In genomic region chr2:129927696-129928095, GRCh38 we compare ENCODE assay signal across 35 cellular contexts. TPM values are rescaled to one million over a fixed set of nuclear protein-coding genes. Genes with fewer than 3 reads are reported as not detected.
"Had no signal": no experiment of that assay in that cellular context is flagged by ENCODE, and none has a peak within 500 bp of the region (broad histone marks: within the 10 kb centered on the region; RNA-seq: fewer than 3 reads in every experiment).

No MANE protein-coding gene starts in this region.

- H3K4me1 Mint-ChIP-seq: activated CD4-positive, alpha-beta T cell treated with anti-CD3 and anti-CD28 coated beads, Interleukin-2, amount 10 ng/mL, durations not matched to agents 24 days and 14 days; central memory CD8-positive, alpha-beta T cell had no signal

- H3K36me3 ChIP-seq: adrenal gland, brain microvascular endothelial cell, esophagus squamous epithelium, gastroesophageal sphincter had no signal

- H3K27ac Mint-ChIP-seq: activated CD4-positive, alpha-beta memory T cell treated with anti-CD3 and anti-CD28 coated beads for 36 hours; activated CD4-positive, alpha-beta T cell treated with anti-CD3 and anti-CD28 coated beads for 36 hours; activated CD4-positive, alpha-beta T cell treated with anti-CD3 and anti-CD28 coated beads, Interleukin-2, amount 10 ng/mL, durations not matched to agents 24 days and 14 days; activated CD8-positive, alpha-beta memory T cell treated with anti-CD3 and anti-CD28 coated beads, Interleukin-2, amount 10 ng/mL, durations not matched to agents 7 days and 5 days; activated CD8-positive, alpha-beta T cell treated with anti-CD3 and anti-CD28 coated beads, Interleukin-2, amount 10 ng/mL, durations not matched to agents 7 days and 5 days; activated naive CD4-positive, alpha-beta T cell treated with anti-CD3 and anti-CD28 coated beads for 36 hours; activated naive CD4-positive, alpha-beta T cell treated with anti-CD3 and anti-CD28 coated beads, Interleukin-2, amount 50 U/mL, for 24 hours; activated naive CD8-positive, alpha-beta T cell treated with anti-CD3 and anti-CD28 coated beads for 36 hours; activated naive CD8-positive, alpha-beta T cell treated with anti-CD3 and anti-CD28 coated beads, Interleukin-2, amount 50 U/mL, for 24 hours; activated T-helper 1 cell treated with anti-CD3 and anti-CD28 coated beads, Interleukin-12 subunit alpha, Interleukin-12 subunit beta, Interleukin-2, Interleukin-4 antibody, amounts not matched to agents 30 ng/mL and 10 ng/mL and 1 ng/mL, durations not matched to agents 14 hours and 24 hours and 36 hours; activated T-helper 2 cell treated with anti-CD3 and anti-CD28 coated beads, Interferon-gamma antibody, Interleukin-2, Interleukin-4, amounts not matched to agents 10 μg/mL and 5 μg/mL and 100 μg/mL, durations not matched to agents 14 hours and 24 hours and 36 hours; dendritic cell treated with granulocyte-macrophage colony-stimulating factor and Interleukin-4, amounts not matched to agents 40 ng/mL and 50 ng/mL, for 4 days; effector memory CD8-positive, alpha-beta T cell had no signal

- DNase-seq: activated CD4-positive, alpha-beta memory T cell treated with anti-CD3 and anti-CD28 coated beads for 36 hours; activated CD4-positive, alpha-beta T cell treated with anti-CD3 and anti-CD28 coated beads for 36 hours; activated CD4-positive, alpha-beta T cell treated with anti-CD3 and anti-CD28 coated beads, Interleukin-2, amount 10 ng/mL, durations not matched to agents 24 days and 14 days; activated CD4-positive, CD25-positive, alpha-beta regulatory T cell; activated CD4-positive, CD25-positive, alpha-beta regulatory T cell treated with anti-CD3 and anti-CD28 coated beads, Interleukin-2, amount 50 U/mL, for 72 hours; activated CD8-positive, alpha-beta memory T cell treated with anti-CD3 and anti-CD28 coated beads, Interleukin-2, amount 10 ng/mL, durations not matched to agents 7 days and 5 days; activated CD8-positive, alpha-beta memory T cell treated with anti-CD3 and anti-CD28 coated beads, Interleukin-2, amount 50 U/mL, for 4 hours; activated CD8-positive, alpha-beta T cell treated with anti-CD3 and anti-CD28 coated beads, Interleukin-2, amount 10 ng/mL, durations not matched to agents 7 days and 5 days; activated effector memory CD4-positive, alpha-beta T cell treated with anti-CD3 and anti-CD28 coated beads, Interleukin-2, amount 50 U/mL, for 16 hours; activated naive CD4-positive, alpha-beta T cell treated with anti-CD3 and anti-CD28 coated beads for 36 hours; activated naive CD8-positive, alpha-beta T cell treated with anti-CD3 and anti-CD28 coated beads for 36 hours; activated naive CD8-positive, alpha-beta T cell treated with anti-CD3 and anti-CD28 coated beads, Interleukin-2, amount 50 U/mL, for 24 hours; activated T-cell treated with anti-CD3 and anti-CD28 coated beads, Interleukin-2, amount 50 U/mL, for 1 hour; activated T-cell treated with anti-CD3 and anti-CD28 coated beads, Interleukin-2, amount 50 U/mL, for 48 hours; adrenal gland; brain microvascular endothelial cell; effector CD4-positive, alpha-beta T cell; effector memory CD8-positive, alpha-beta T cell; erythroblast; esophagus squamous epithelium; foreskin melanocyte; T-helper 2 cell had no signal

- H3K4me3 ChIP-seq: adrenal gland, coronary artery, esophagus squamous epithelium, gastroesophageal sphincter had no signal

- FAIRE-seq: astrocyte had no signal

- H3K27me3 ChIP-seq: brain microvascular endothelial cell had no signal

- H3K9me3 Mint-ChIP-seq: activated CD4-positive, alpha-beta memory T cell treated with anti-CD3 and anti-CD28 coated beads for 36 hours; activated CD4-positive, alpha-beta T cell treated with anti-CD3 and anti-CD28 coated beads, Interleukin-2, amount 10 ng/mL, durations not matched to agents 24 days and 14 days; activated naive CD4-positive, alpha-beta T cell treated with anti-CD3 and anti-CD28 coated beads for 36 hours; activated naive CD4-positive, alpha-beta T cell treated with anti-CD3 and anti-CD28 coated beads, Interleukin-2, amount 50 U/mL, for 24 hours; activated naive CD8-positive, alpha-beta T cell treated with anti-CD3 and anti-CD28 coated beads for 36 hours; activated naive CD8-positive, alpha-beta T cell treated with anti-CD3 and anti-CD28 coated beads, Interleukin-2, amount 50 U/mL, for 24 hours; activated T-helper 1 cell treated with anti-CD3 and anti-CD28 coated beads, Interleukin-12 subunit alpha, Interleukin-12 subunit beta, Interleukin-2, Interleukin-4 antibody, amounts not matched to agents 30 ng/mL and 10 ng/mL and 1 ng/mL, durations not matched to agents 14 hours and 24 hours and 36 hours; activated T-helper 2 cell treated with anti-CD3 and anti-CD28 coated beads, Interferon-gamma antibody, Interleukin-2, Interleukin-4, amounts not matched to agents 10 μg/mL and 5 μg/mL and 100 μg/mL, durations not matched to agents 14 hours and 24 hours and 36 hours; central memory CD8-positive, alpha-beta T cell; dendritic cell treated with granulocyte-macrophage colony-stimulating factor and Interleukin-4, amounts not matched to agents 40 ng/mL and 50 ng/mL, for 4 days; effector memory CD8-positive, alpha-beta T cell had no signal

- ATAC-seq: activated CD4-positive, alpha-beta T cell treated with anti-CD3 and anti-CD28 coated beads for 36 hours; activated CD8-positive, alpha-beta memory T cell treated with anti-CD3 and anti-CD28 coated beads, Interleukin-2, amount 10 ng/mL, durations not matched to agents 7 days and 5 days; activated CD8-positive, alpha-beta T cell treated with anti-CD3 and anti-CD28 coated beads, Interleukin-2, amount 10 ng/mL, durations not matched to agents 7 days and 5 days; effector memory CD8-positive, alpha-beta T cell; gastroesophageal sphincter had no signal

- H3K36me3 Mint-ChIP-seq: activated CD4-positive, alpha-beta memory T cell treated with anti-CD3 and anti-CD28 coated beads for 36 hours; activated CD8-positive, alpha-beta memory T cell treated with anti-CD3 and anti-CD28 coated beads, Interleukin-2, amount 10 ng/mL, durations not matched to agents 7 days and 5 days; activated naive CD4-positive, alpha-beta T cell treated with anti-CD3 and anti-CD28 coated beads, Interleukin-2, amount 50 U/mL, for 24 hours; activated naive CD8-positive, alpha-beta T cell treated with anti-CD3 and anti-CD28 coated beads for 36 hours had no signal

- H3K4me3 Mint-ChIP-seq: activated CD4-positive, alpha-beta memory T cell treated with anti-CD3 and anti-CD28 coated beads for 36 hours; activated CD4-positive, alpha-beta T cell treated with anti-CD3 and anti-CD28 coated beads for 36 hours; activated CD4-positive, alpha-beta T cell treated with anti-CD3 and anti-CD28 coated beads, Interleukin-2, amount 10 ng/mL, durations not matched to agents 24 days and 14 days; activated CD8-positive, alpha-beta memory T cell treated with anti-CD3 and anti-CD28 coated beads, Interleukin-2, amount 10 ng/mL, durations not matched to agents 7 days and 5 days; activated CD8-positive, alpha-beta T cell treated with anti-CD3 and anti-CD28 coated beads, Interleukin-2, amount 10 ng/mL, durations not matched to agents 7 days and 5 days; activated naive CD4-positive, alpha-beta T cell treated with anti-CD3 and anti-CD28 coated beads for 36 hours; activated naive CD4-positive, alpha-beta T cell treated with anti-CD3 and anti-CD28 coated beads, Interleukin-2, amount 50 U/mL, for 24 hours; activated naive CD8-positive, alpha-beta T cell treated with anti-CD3 and anti-CD28 coated beads for 36 hours; activated naive CD8-positive, alpha-beta T cell treated with anti-CD3 and anti-CD28 coated beads, Interleukin-2, amount 50 U/mL, for 24 hours; activated T-helper 1 cell treated with anti-CD3 and anti-CD28 coated beads, Interleukin-12 subunit alpha, Interleukin-12 subunit beta, Interleukin-2, Interleukin-4 antibody, amounts not matched to agents 30 ng/mL and 10 ng/mL and 1 ng/mL, durations not matched to agents 14 hours and 24 hours and 36 hours; central memory CD8-positive, alpha-beta T cell; dendritic cell treated with granulocyte-macrophage colony-stimulating factor and Interleukin-4, amounts not matched to agents 40 ng/mL and 50 ng/mL, for 4 days; effector memory CD8-positive, alpha-beta T cell had no signal

- H3K9me3 ChIP-seq: adrenal gland, esophagus squamous epithelium, gastroesophageal sphincter had no signal

- H3K27ac ChIP-seq: adrenal gland, brain microvascular endothelial cell, coronary artery, esophagus squamous epithelium, gastroesophageal sphincter had no signal

RNA-seq across cellular contexts. Expression of gene RAB6C, which starts 51.8 kb away (rescaled TPM):
- total RNA-seq: activated CD4-positive, alpha-beta memory T cell treated with anti-CD3 and anti-CD28 coated beads for 36 hours; activated CD4-positive, alpha-beta T cell treated with anti-CD3 and anti-CD28 coated beads for 36 hours; activated CD4-positive, alpha-beta T cell treated with anti-CD3 and anti-CD28 coated beads, Interleukin-2, amount 10 ng/mL, durations not matched to agents 24 days and 14 days; activated CD8-positive, alpha-beta T cell treated with anti-CD3 and anti-CD28 coated beads, Interleukin-2, amount 10 ng/mL, durations not matched to agents 7 days and 5 days; activated naive CD4-positive, alpha-beta T cell treated with anti-CD3 and anti-CD28 coated beads for 36 hours; activated naive CD8-positive, alpha-beta T cell treated with anti-CD3 and anti-CD28 coated beads for 36 hours; activated T-helper 1 cell treated with anti-CD3 and anti-CD28 coated beads, Interleukin-12 subunit alpha, Interleukin-12 subunit beta, Interleukin-2, Interleukin-4 antibody, amounts not matched to agents 30 ng/mL and 10 ng/mL and 1 ng/mL, durations not matched to agents 14 hours and 24 hours and 36 hours; activated T-helper 2 cell treated with anti-CD3 and anti-CD28 coated beads, Interferon-gamma antibody, Interleukin-2, Interleukin-4, amounts not matched to agents 10 μg/mL and 5 μg/mL and 100 μg/mL, durations not matched to agents 14 hours and 24 hours and 36 hours; cardiac septum; esophagus squamous epithelium; fibroblast of lung; fibroblast of villous mesenchyme; glomerular endothelial cell; T-helper 1 cell treated with Interleukin-12 subunit alpha and Interleukin-12 subunit beta and Interleukin-4 antibody, amounts not matched to agents 30 ng/mL and 1 ng/mL, for 36 hours had no signal
